Comparison of ENCODE assay signal across 18 cellular contexts in the genomic region with DNA sequence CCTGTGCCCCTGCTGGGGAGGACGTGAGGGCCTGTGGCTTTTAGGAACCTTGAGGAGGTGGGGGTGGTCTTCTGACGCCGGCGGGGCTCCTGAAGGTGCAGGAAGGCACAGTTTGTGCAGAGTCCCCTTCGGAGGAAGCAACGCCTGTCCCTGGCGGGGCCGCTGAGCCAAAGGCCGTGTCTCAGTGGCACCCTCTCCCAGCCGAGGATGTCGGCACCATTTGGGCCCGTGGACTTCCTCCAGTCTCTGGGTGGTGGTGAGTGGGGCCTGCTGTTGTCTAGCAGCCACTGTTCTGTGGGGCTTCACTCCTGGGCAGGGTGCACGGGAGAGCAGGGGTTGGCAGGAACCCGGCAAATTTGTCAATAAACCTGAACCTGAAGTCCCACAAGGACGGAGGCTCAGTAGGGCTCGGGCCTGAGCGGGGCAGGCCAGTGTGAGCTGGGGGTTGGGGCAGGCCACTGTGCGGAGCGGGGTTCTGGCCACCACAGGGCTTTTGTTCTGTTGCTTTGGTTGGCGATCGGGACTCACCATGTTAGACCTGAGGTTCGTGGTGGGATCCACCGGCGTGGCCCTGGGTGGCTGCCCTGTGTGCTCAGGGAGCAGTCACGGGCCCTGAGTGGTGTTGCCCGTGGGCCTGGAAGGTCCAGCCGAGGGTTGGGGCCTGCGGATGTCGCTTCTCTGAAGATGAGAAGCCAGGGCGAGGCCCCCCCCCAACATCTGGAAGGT.
DNase-seq lines count a peak whose midpoint lies in the region; ATAC-seq, FAIRE-seq and TF ChIP-seq lines count a peak whose summit lies in the region.
"Had no signal": no experiment of that assay in that cellular context is flagged by ENCODE, and none has a peak within 500 bp of the region (broad histone marks: within the 10 kb centered on the region; RNA-seq: fewer than 3 reads in every experiment).

No MANE protein-coding gene starts in this region.

- CTCF ChIA-PET in activated CD4-positive, alpha-beta T cell treated with anti-CD3 and anti-CD28 coated beads for 36 hours (lab: Charles Lee) = interaction anchor here (2.6 kb wide), 1 partner anchor 23 kb away, joined by 8 read pairs; no protein-coding TSS in a partner anchor
- CTCF ChIA-PET in WTC11 (lab: Charles Lee) (interaction anchor here (1.4 to 1.8 kb wide), 2 partner anchors 18 to 89 kb away, joined by 3 to 5 read pairs; no protein-coding TSS in a partner anchor), HepG2 (lab: Yijun Ruan, JAX; ENCODE audit: low intra/inter-chr PET ratio, low total read pairs) (no interaction called here)

- H4K20me1 ChIP-seq in HepG2 (ENCODE audit: insufficient read depth, low read length) = peaks cover 36% of the 10 kb centered on the region; the same call in 1 of the 2 replicates

- H3K4me2 ChIP-seq in HepG2 (ENCODE audit: low read depth, low read length) = no peak overlapping the region

- in situ Hi-C loops in HepG2 (cut with HindIII; ENCODE audit: extremely low pct_ligation_motif_present, low pct_unique_long_range_greater_than_20kb) = no loop called here

- TF ChIP-seq RAD21 in HepG2 (CRISPR knock-in tag; IDR thresholded peaks at IDR 0.05) = no peak

- H3K27ac Mint-ChIP-seq in activated CD4-positive, alpha-beta T cell treated with anti-CD3 and anti-CD28 coated beads for 36 hours = peak overlapping the region; percentile 95
- peak overlapping the region; percentile 70; the same call in 1 of the 2 replicates for H3K27ac Mint-ChIP-seq in WTC11

- H3K27ac ChIP-seq in HepG2 (ENCODE audit: extremely low read length, insufficient read depth, low read length) (no peak overlapping the region), spleen (peak overlapping the region in 6 of 8 donors; percentile 20 to 88 (median 85))
- H3K27ac ChIP-seq: SK-N-MC had no signal

- POLR2A ChIA-PET in activated CD4-positive, alpha-beta T cell treated with anti-CD3 and anti-CD28 coated beads for 36 hours (lab: Charles Lee) = no interaction called here
- POLR2A ChIA-PET in WTC11 (lab: Charles Lee) = no interaction called here
- POLR2A ChIA-PET in HepG2 (lab: Yijun Ruan, JAX) = no interaction called here

- H3K4me3 ChIP-seq in HepG2 (replicated peaks in 1 of 3; ENCODE audit: insufficient read depth in 1 of 3, low read depth in 2 of 3, low read length in 3 of 3) = no peak overlapping the region
- H3K4me3 ChIP-seq in spleen = no peak overlapping the region
- H3K4me3 ChIP-seq: SK-N-MC, upper lobe of right lung had no signal

- no peaks in the 10 kb centered on the region for H3K27me3 Mint-ChIP-seq in activated CD4-positive, alpha-beta T cell treated with anti-CD3 and anti-CD28 coated beads for 36 hours
- no peaks in the 10 kb centered on the region for H3K27me3 Mint-ChIP-seq in WTC11 (ENCODE audit: low read depth)

- ATAC-seq in activated CD4-positive, alpha-beta T cell treated with anti-CD3 and anti-CD28 coated beads for 36 hours = no peak
- no peak for ATAC-seq in WTC11
- no peak for ATAC-seq in HepG2
- ATAC-seq: upper lobe of right lung had no signal

- FAIRE-seq in HepG2 (lab: Jason Lieb, UNC) = no peak
- FAIRE-seq: endothelial cell of umbilical vein, frontal cortex had no signal

- H3K27me3 ChIP-seq in HepG2 (ENCODE audit: control insufficient read depth in 1 of 2, insufficient read depth in 2 of 2, low read length in 2 of 2) = no peaks in the 10 kb centered on the region
- H3K27me3 ChIP-seq in spleen (replicated peaks in 1 of 7) = peaks cover 0 to 6% (median 0%) of the 10 kb centered on the region in 7 donors
- H3K27me3 ChIP-seq: upper lobe of right lung had no signal

- H3K9ac ChIP-seq in HepG2 (ENCODE audit: insufficient read depth, low read depth, low read length) = no peak overlapping the region

- intact Hi-C loops in activated CD4-positive, alpha-beta T cell treated with anti-CD3 and anti-CD28 coated beads for 36 hours (cut with DNase I, micrococcal nuclease) = loop anchor here in 1 of 2 experiments (5.0 kb wide), 1 partner anchor 289 kb away; no protein-coding TSS in a partner anchor
- intact Hi-C loops in HepG2 (cut with micrococcal nuclease; ENCODE audit: unreplicated experiment) (no loop called here), spleen (cut with DNase I; ENCODE audit: low total_unique reads) (loop anchor here (10.0 kb wide), 1 partner anchor 58 kb away; no protein-coding TSS in a partner anchor)

- H2AFZ ChIP-seq in HepG2 (ENCODE audit: low read length) = no peak overlapping the region

- H3K9me3 ChIP-seq in HepG2 (ENCODE audit: low read length) (no peaks in the 10 kb centered on the region), spleen (no peaks in the 10 kb centered on the region)
- H3K9me3 ChIP-seq: upper lobe of right lung had no signal

- BruUV-seq in HepG2 (replicated peaks; lab: Mats Ljungman, UMichigan) = no TSS peak

- TF ChIP-seq EP300 in HepG2 (IDR thresholded peaks at IDR 0.05; ENCODE audit: low read depth in 2 of 2, low read length in 2 of 2) (no peak), HepG2 (CRISPR knock-in tag; IDR thresholded peaks at IDR 0.05; ENCODE audit: borderline replicate concordance) (no peak)

- TF ChIP-seq CTCF in WTC11 (IDR thresholded peaks at IDR 0.05) (no peak), HepG2 (CRISPR knock-in tag; IDR thresholded peaks at IDR 0.05) (no peak), spleen (IDR thresholded peaks at IDR 0.05 in 8 of 11, conservative IDR thresholded peaks at IDR 0.05 in 3 of 11) (no peak)

- DNase-seq in activated CD4-positive, alpha-beta T cell treated with anti-CD3 and anti-CD28 coated beads for 36 hours = no peak
- DNase-seq in activated CD4-positive, alpha-beta T cell treated with anti-CD3 and anti-CD28 coated beads, Interleukin-2, amount 50 U/mL, for 48 hours = no peak
- no peak for DNase-seq in WTC11 (ENCODE audit: low spot score)
- DNase-seq in HepG2 (ENCODE audit: low spot score) = no peak
- no peak for DNase-seq in spleen
- DNase-seq in NCI-H2227 (lab: John Stamatoyannopoulos, UW; ENCODE audit: unreplicated experiment) = no peak
- DNase-seq in NCI-H2171 (lab: John Stamatoyannopoulos, UW) = no peak
- DNase-seq in NCI-H146 treated with DMSO at 0.1 percent for 48 hours (lab: John Stamatoyannopoulos, UW; ENCODE audit: unreplicated experiment) = no peak
- DNase-seq: 8988T; activated CD4-positive, alpha-beta T cell treated with anti-CD3 and anti-CD28 coated beads, Interleukin-2, amount 50 U/mL, for 1 hour; amniotic stem cell; NCI-H1092 treated with DMSO at 0.1 percent for 48 hours; NCI-H2171 treated with DMSO at 0.1 percent for 48 hours; NCI-H82; upper lobe of right lung had no signal

- no peak overlapping the region for H3K4me3 Mint-ChIP-seq in activated CD4-positive, alpha-beta T cell treated with anti-CD3 and anti-CD28 coated beads for 36 hours
- no peak overlapping the region for H3K4me3 Mint-ChIP-seq in WTC11

- H3K79me2 ChIP-seq in HepG2 (ENCODE audit: insufficient read depth, low read length) = peaks cover 85% of the 10 kb centered on the region

- H3K9me3 Mint-ChIP-seq in activated CD4-positive, alpha-beta T cell treated with anti-CD3 and anti-CD28 coated beads for 36 hours (ENCODE audit: low read depth) = no peaks in the 10 kb centered on the region
- no peaks in the 10 kb centered on the region for H3K9me3 Mint-ChIP-seq in WTC11

- H3K36me3 ChIP-seq in HepG2 (replicated peaks in 1 of 2; ENCODE audit: control insufficient read depth in 1 of 2, insufficient read depth in 2 of 2, low read length in 2 of 2) (peaks cover 4 to 7% of the 10 kb centered on the region in 2 experiments; a peak in 2 of 5 replicates), spleen (peaks cover 0 to 8% (median 0%) of the 10 kb centered on the region in 6 donors)
- H3K36me3 ChIP-seq: upper lobe of right lung had no signal

- H3K36me3 Mint-ChIP-seq in activated CD4-positive, alpha-beta T cell treated with anti-CD3 and anti-CD28 coated beads for 36 hours (ENCODE audit: low read depth) = peaks cover 10% of the 10 kb centered on the region
- no peaks in the 10 kb centered on the region; the same call in 1 of the 2 replicates for H3K36me3 Mint-ChIP-seq in WTC11

- H3K4me1 ChIP-seq in HepG2 (ENCODE audit: insufficient read depth, low read length) = no peaks in the 10 kb centered on the region
- peaks cover 72 to 100% (median 96%) of the 10 kb centered on the region in 6 donors for H3K4me1 ChIP-seq in spleen

- peaks cover 99% of the 10 kb centered on the region for H3K4me1 Mint-ChIP-seq in activated CD4-positive, alpha-beta T cell treated with anti-CD3 and anti-CD28 coated beads for 36 hours
- peaks cover 47% of the 10 kb centered on the region for H3K4me1 Mint-ChIP-seq in WTC11

- WGBS in HepG2 (ENCODE audit: low lambda C conversion rate) = 95% methylated on average over 10 of the region's 30 CpGs
- WGBS in spleen, 5 donors = 73 to 90% (median 85%) methylated on average over 23 to 30 of the region's 30 CpGs

- TF ChIP-seq POLR2A in HepG2 (IDR thresholded peaks at IDR 0.05; ENCODE audit: insufficient read depth in 1 of 2, low read depth in 2 of 2, low read length in 2 of 2) (no peak), spleen (IDR thresholded peaks at IDR 0.05) (no peak)

TF ChIP-seq in WTC11, 78 proteins besides CTCF, POLR2A, EP300 and RAD21 (continues in another document):
- TF ChIP-seq NR3C1 (CRISPR knock-in tag; conservative IDR thresholded peaks at IDR 0.05; ENCODE audit: low read depth) = no peak
- no peak for TF ChIP-seq IRF2 (CRISPR knock-in tag; IDR thresholded peaks at IDR 0.05; ENCODE audit: borderline replicate concordance, low read depth)

TF ChIP-seq in HepG2, 621 proteins besides CTCF, POLR2A, EP300 and RAD21:
- peak; percentile 20 for TF ChIP-seq AGO2 (optimal IDR thresholded peaks at IDR 0.05; ENCODE audit: low read depth, low read length)
- no peak for TF ChIP-seq ZNF549 (CRISPR knock-in tag; IDR thresholded peaks at IDR 0.05)
- peak; percentile 20 for TF ChIP-seq RBM22 (optimal IDR thresholded peaks at IDR 0.05; ENCODE audit: low read length)
